ENCODE assay signal across 1 cellular context in the genomic region with DNA sequence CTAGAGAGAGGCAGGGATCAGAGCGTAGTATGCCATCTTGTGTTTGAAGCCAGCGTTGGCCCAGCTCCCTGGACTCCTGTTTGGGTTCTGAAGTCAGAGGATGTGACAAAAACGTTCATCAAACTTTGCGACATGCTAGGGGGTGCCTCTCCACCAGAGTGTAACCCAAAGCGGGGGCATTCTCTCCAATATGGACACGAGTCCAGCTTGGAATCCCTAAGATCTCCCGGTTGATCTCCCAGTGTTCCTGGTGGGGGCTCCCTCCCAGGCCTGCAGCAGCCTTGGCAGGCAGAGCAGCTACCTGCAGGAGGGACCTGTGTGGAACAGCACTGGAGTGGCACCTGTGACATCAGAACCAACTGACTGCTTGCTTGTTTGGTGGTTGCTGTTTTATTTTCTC.
TF ChIP-seq lines count a peak whose summit lies in the region.

No MANE protein-coding gene starts in this region.

TF ChIP-seq in IMR-90, 13 proteins besides CTCF, POLR2A, EP300 and RAD21 (continued from another document):
- no peak for TF ChIP-seq CEBPB (IDR thresholded peaks at IDR 0.05; ENCODE audit: low read depth, low read length)
- TF ChIP-seq RFX5 (IDR thresholded peaks at IDR 0.05; ENCODE audit: low read depth, low read length) = no peak
- no peak for TF ChIP-seq BHLHE40 (IDR thresholded peaks at IDR 0.05; ENCODE audit: low read depth, low read length)
- TF ChIP-seq USF2 (IDR thresholded peaks at IDR 0.05; ENCODE audit: low read depth, low read length) = no peak
- no peak for TF ChIP-seq MXI1 (IDR thresholded peaks at IDR 0.05; ENCODE audit: borderline replicate concordance, low read depth, low read length)
- TF ChIP-seq FOS (IDR thresholded peaks at IDR 0.05; ENCODE audit: low read depth, low read length) = no peak
- TF ChIP-seq ELK1 (IDR thresholded peaks at IDR 0.05; ENCODE audit: borderline replicate concordance, low read depth, low read length) = no peak
- no peak for TF ChIP-seq SMC3 (IDR thresholded peaks at IDR 0.05; ENCODE audit: low read depth, low read length)
- TF ChIP-seq CHD1 (IDR thresholded peaks at IDR 0.05; ENCODE audit: low read depth, low read length) = no peak
TF ChIP-seq in IMR-90: peak in this region for 0.
